ENCODE assay signal across 8 cellular contexts in the genomic region with DNA sequence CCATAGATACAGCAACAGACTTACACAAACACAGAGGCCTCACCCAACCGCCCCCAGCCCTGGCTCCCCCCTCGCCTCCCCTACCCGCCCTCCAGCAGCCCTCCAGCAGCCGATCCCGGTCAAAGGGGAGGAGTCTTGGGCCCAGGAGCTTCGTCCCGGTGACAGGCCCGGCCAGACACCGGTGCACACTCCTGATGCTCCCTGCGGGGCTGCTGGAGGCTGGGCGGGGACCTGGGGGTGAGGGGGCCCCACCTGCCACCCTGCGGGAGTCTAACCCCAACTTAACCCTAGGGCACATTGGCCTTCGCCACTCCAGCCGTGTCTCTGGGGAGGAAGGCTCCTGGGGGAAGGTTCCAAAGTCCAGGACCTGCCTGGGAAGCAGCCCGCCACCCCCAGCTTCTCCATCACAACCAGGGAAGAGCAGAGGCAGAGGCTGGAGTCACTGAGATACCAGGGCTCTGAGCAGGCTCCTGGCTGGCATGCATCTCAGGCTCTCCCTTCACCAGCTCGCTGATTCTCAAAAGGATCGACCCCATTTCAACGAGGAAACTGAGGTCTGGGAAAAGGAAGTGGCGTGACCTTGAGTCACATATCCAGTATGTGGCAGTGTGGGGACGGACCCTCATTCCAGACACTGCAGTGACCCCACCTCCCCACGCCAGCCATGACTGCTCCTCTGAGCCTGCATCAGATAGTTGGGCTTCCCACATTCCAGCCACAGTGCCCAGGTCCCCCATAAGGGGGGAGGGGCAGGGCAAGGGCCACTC. TPM values are rescaled to one million over a fixed set of nuclear protein-coding genes. Genes with fewer than 3 reads are reported as not detected.
DNase-seq lines count a peak whose midpoint lies in the region; ATAC-seq and TF ChIP-seq lines count a peak whose summit lies in the region.

No MANE protein-coding gene starts in this region.

- ATAC-seq in SK-N-SH treated with all-trans-retinoic acid at 6 μM for 48 hours (peak; percentile 25), HG02870 (IDR thresholded peaks at IDR 0.05; ENCODE audit: unreplicated experiment) (no peak)

- 9 to 20% methylated on average over 5 to 7 of the region's 21 CpGs for WGBS in esophagus squamous epithelium, 2 donors
- WGBS in ovary, 3 donors = 9 to 18% (median 17%) methylated on average over 19 to 21 of the region's 21 CpGs

- H3K9me3 ChIP-seq in esophagus squamous epithelium = no peaks in the 10 kb centered on the region
- H3K9me3 ChIP-seq in ovary = no peaks in the 10 kb centered on the region

- H3K36me3 ChIP-seq in esophagus squamous epithelium (peaks cover 0 to 29% (median 0%) of the 10 kb centered on the region in 3 donors), ovary (no peaks in the 10 kb centered on the region)

- H3K4me1 ChIP-seq in esophagus squamous epithelium = peaks cover 90 to 100% (median 93%) of the 10 kb centered on the region in 3 donors
- peaks cover 46% of the 10 kb centered on the region for H3K4me1 ChIP-seq in ovary (ENCODE audit: insufficient read depth)

- H3K4me3 ChIP-seq in esophagus squamous epithelium (peak overlapping the region; percentile 14 to 60 (median 38)), ovary (peak overlapping the region; percentile 49)

- TF ChIP-seq EP300 in ovary (IDR thresholded peaks at IDR 0.05) = no peak

- intact Hi-C loops in esophagus squamous epithelium (cut with DNase I) = no loop called here
- intact Hi-C loops in ovary (cut with DNase I) = no loop called here

- H3K27ac ChIP-seq in esophagus squamous epithelium (peak overlapping the region; percentile 95 to 100 (median 98)), ovary (peak overlapping the region; percentile 89 to 94)

- TF ChIP-seq CTCF in esophagus squamous epithelium (IDR thresholded peaks at IDR 0.05) (no peak), ovary (IDR thresholded peaks at IDR 0.05) (no peak)

- DNase-seq in ELR (ENCODE audit: low read depth) = peak; percentile 78
- DNase-seq in esophagus squamous epithelium (lab: John Stamatoyannopoulos, UW) = no peak
- DNase-seq in ovary = peak in 3 of 5 donors; percentile 51 to 67 (median 65)
- DNase-seq in NCI-H2227 treated with DMSO at 0.1 percent for 48 hours (lab: John Stamatoyannopoulos, UW) = no peak
- DNase-seq in NCI-H1105 (lab: John Stamatoyannopoulos, UW) = no peak
- DNase-seq in NCI-H2196 treated with DMSO at 0.1 percent for 48 hours (lab: John Stamatoyannopoulos, UW; ENCODE audit: unreplicated experiment) = no peak

- TF ChIP-seq POLR2A in esophagus squamous epithelium (IDR thresholded peaks at IDR 0.05) (no peak), ovary (IDR thresholded peaks at IDR 0.05) (no peak)

- H3K27me3 ChIP-seq in esophagus squamous epithelium (no peaks in the 10 kb centered on the region), ovary (no peaks in the 10 kb centered on the region)

TF ChIP-seq in SK-N-SH treated with all-trans-retinoic acid at 6 μM for 48 hours, 23 proteins besides CTCF, POLR2A, EP300 and RAD21:
- TF ChIP-seq ZFP3 (CRISPR knock-in tag; IDR thresholded peaks at IDR 0.05) = 0 out of 2 replicates have a peak, but pooled peaks have one; percentile 45
- TF ChIP-seq, protein P1, sequence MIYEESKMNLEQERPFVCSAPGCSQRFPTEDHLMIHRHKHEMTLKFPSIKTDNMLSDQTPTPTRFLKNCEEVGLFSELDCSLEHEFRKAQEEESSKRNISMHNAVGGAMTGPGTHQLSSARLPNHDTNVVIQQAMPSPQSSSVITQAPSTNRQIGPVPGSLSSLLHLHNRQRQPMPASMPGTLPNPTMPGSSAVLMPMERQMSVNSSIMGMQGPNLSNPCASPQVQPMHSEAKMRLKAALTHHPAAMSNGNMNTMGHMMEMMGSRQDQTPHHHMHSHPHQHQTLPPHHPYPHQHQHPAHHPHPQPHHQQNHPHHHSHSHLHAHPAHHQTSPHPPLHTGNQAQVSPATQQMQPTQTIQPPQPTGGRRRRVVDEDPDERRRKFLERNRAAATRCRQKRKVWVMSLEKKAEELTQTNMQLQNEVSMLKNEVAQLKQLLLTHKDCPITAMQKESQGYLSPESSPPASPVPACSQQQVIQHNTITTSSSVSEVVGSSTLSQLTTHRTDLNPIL (CRISPR knock-in tag; IDR thresholded peaks at IDR 0.05; ENCODE audit: low read depth) = no peak
- no peak for TF ChIP-seq TCF4 (CRISPR knock-in tag; IDR thresholded peaks at IDR 0.05; ENCODE audit: borderline replicate concordance)
- TF ChIP-seq RARB (CRISPR knock-in tag; IDR thresholded peaks at IDR 0.05) = no peak

RNA-seq across cellular contexts. Expression of a gene that starts 14.4 kb away (rescaled TPM):
- total RNA-seq in esophagus squamous epithelium (10 to 100 TPM; 16.4 to 29.6 (median 18.9) TPM), ovary (100 to 1,000 TPM in 1 of 7 donors, 10 to 100 TPM in 6; 12.9 to 145 (median 79.9) TPM)
- 10 to 100 TPM in 1 of 2 donors, 1 to 10 TPM in 1; 5.5 to 31.2 TPM for polyA plus RNA-seq in ovary

RNA-seq across cellular contexts. Expression of a gene that starts 27.6 kb away (rescaled TPM):
- total RNA-seq in esophagus squamous epithelium (under 1 TPM in 1 of 4 donors, not detected in 3; 0.06 TPM), ovary (under 1 TPM in 1 of 7 donors, not detected in 6; 0.05 TPM)
- polyA plus RNA-seq in ovary = under 1 TPM in 1 of 2 donors, not detected in 1; 0.17 TPM

RNA-seq across cellular contexts. Expression of a gene that starts 44.8 kb away (rescaled TPM):
- under 1 TPM in 1 of 4 donors, not detected in 3; 0.57 TPM for total RNA-seq in esophagus squamous epithelium
- not detected for total RNA-seq in ovary
- polyA plus RNA-seq in ovary = under 1 TPM in 1 of 2 donors, not detected in 1; 0.13 TPM

Comparison
In these comparisons a context has a peak if more than half of its experiments do, and no peak if none do; other contexts are left out.
1. DNase-seq: peak in ELR (single experiment) and ovary (3 of 5); none in esophagus squamous epithelium (single experiment), NCI-H2227 treated with DMSO at 0.1 percent for 48 hours (single experiment), NCI-H1105 (single experiment) and NCI-H2196 treated with DMSO at 0.1 percent for 48 hours (single experiment).